24 cellular contexts compared by ENCODE assay signal in genomic region chr3:193673845-193674244, GRCh38.
A peak's percentile ranks its signal among the peaks of the same experiment; 100 is the strongest.
DNase-seq lines count a peak whose midpoint lies in the region; ATAC-seq, FAIRE-seq and TF ChIP-seq lines count a peak whose summit lies in the region.
"Had no signal": no experiment of that assay in that cellular context is flagged by ENCODE, and none has a peak within 500 bp of the region (broad histone marks: within the 10 kb centered on the region; RNA-seq: fewer than 3 reads in every experiment).

No MANE protein-coding gene starts in this region.

- H3F3A ChIP-seq in neural progenitor cell (ENCODE audit: low read depth): peaks cover 27% of the 10 kb centered on the region

- no peak overlapping the region for H3K9ac ChIP-seq in neural progenitor cell
- H3K9ac ChIP-seq: BLaER1 had no signal

- H3K4me1 Mint-ChIP-seq in neural progenitor cell (peaks cover 15% of the 10 kb centered on the region), immature natural killer cell (no peaks in the 10 kb centered on the region)
- H3K4me1 Mint-ChIP-seq: activated CD4-positive, alpha-beta T cell treated with anti-CD3 and anti-CD28 coated beads, Interleukin-2, amount 10 ng/mL, durations not matched to agents 7 days and 5 days had no signal

- no peak for FAIRE-seq in frontal cortex (lab: Jason Lieb, UNC)
- FAIRE-seq: G401.6 had no signal

- H3K9me3 Mint-ChIP-seq in neural progenitor cell: no peaks in the 10 kb centered on the region
- no peaks in the 10 kb centered on the region for H3K9me3 Mint-ChIP-seq in immature natural killer cell
- H3K9me3 Mint-ChIP-seq: activated CD4-positive, alpha-beta T cell treated with anti-CD3 and anti-CD28 coated beads, Interleukin-2, amount 10 ng/mL, durations not matched to agents 7 days and 5 days; activated naive CD8-positive, alpha-beta T cell treated with anti-CD3 and anti-CD28 coated beads, Interleukin-2, amount 50 U/mL, for 24 hours; IgD-negative memory B cell had no signal

- H3K4me3 Mint-ChIP-seq in neural progenitor cell: no peak overlapping the region
- no peak overlapping the region for H3K4me3 Mint-ChIP-seq in immature natural killer cell
- H3K4me3 Mint-ChIP-seq: activated CD4-positive, alpha-beta T cell treated with anti-CD3 and anti-CD28 coated beads, Interleukin-2, amount 10 ng/mL, durations not matched to agents 7 days and 5 days; activated naive CD8-positive, alpha-beta T cell treated with anti-CD3 and anti-CD28 coated beads, Interleukin-2, amount 50 U/mL, for 24 hours; IgD-negative memory B cell had no signal

- DNase-seq in SHP77 (lab: John Stamatoyannopoulos, UW) (peak; percentile 5 to 47), SHP77 treated with DMSO at 0.1 percent for 48 hours (lab: John Stamatoyannopoulos, UW) (no peak), frontal cortex (ENCODE audit: low spot score in 2 of 2) (peak; percentile 4 to 17), neural progenitor cell (ENCODE audit: low spot score) (peak; percentile 91), LoVo (ENCODE audit: low spot score) (no peak), immature natural killer cell (no peak)
- DNase-seq: activated CD4-positive, alpha-beta T cell treated with anti-CD3 and anti-CD28 coated beads, Interleukin-2, amount 10 ng/mL, durations not matched to agents 7 days and 5 days; activated CD8-positive, alpha-beta memory T cell treated with anti-CD3 and anti-CD28 coated beads, Interleukin-2, amount 50 U/mL, for 4 hours; activated effector memory CD4-positive, alpha-beta T cell treated with Interleukin-2 at 50 U/mL for 16 hours; activated naive CD8-positive, alpha-beta T cell treated with anti-CD3 and anti-CD28 coated beads, Interleukin-2, amount 50 U/mL, for 24 hours; DMS 273 treated with DMSO at 0.1 percent for 48 hours; erythroblast; gastrocnemius medialis; MM.1S; NCI-H146; NCI-H226; stimulated activated CD4-positive, alpha-beta T cell treated with anti-CD3 and anti-CD28 coated beads, Interleukin-2, amount 100 ng/mL, for 48 hours; stomach had no signal

- H3K27ac Mint-ChIP-seq in neural progenitor cell (no peak overlapping the region), immature natural killer cell (peak overlapping the region in 1 of 6 donors; percentile 39)
- H3K27ac Mint-ChIP-seq: activated CD4-positive, alpha-beta T cell treated with anti-CD3 and anti-CD28 coated beads, Interleukin-2, amount 10 ng/mL, durations not matched to agents 7 days and 5 days; activated naive CD8-positive, alpha-beta T cell treated with anti-CD3 and anti-CD28 coated beads, Interleukin-2, amount 50 U/mL, for 24 hours; IgD-negative memory B cell had no signal

- H3K27me3 Mint-ChIP-seq in neural progenitor cell (ENCODE audit: insufficient read depth, low read depth): peaks cover 5% of the 10 kb centered on the region
- peaks cover 0 to 3% (median 0%) of the 10 kb centered on the region in 3 donors for H3K27me3 Mint-ChIP-seq in immature natural killer cell (ENCODE audit: low read depth in 3 of 3)
- H3K27me3 Mint-ChIP-seq: activated CD4-positive, alpha-beta T cell treated with anti-CD3 and anti-CD28 coated beads, Interleukin-2, amount 10 ng/mL, durations not matched to agents 7 days and 5 days; activated naive CD8-positive, alpha-beta T cell treated with anti-CD3 and anti-CD28 coated beads, Interleukin-2, amount 50 U/mL, for 24 hours; IgD-negative memory B cell had no signal

- H3K4me1 ChIP-seq in neural progenitor cell: peaks cover 36% of the 10 kb centered on the region
- H3K4me1 ChIP-seq: BLaER1, gastrocnemius medialis, stomach had no signal

- no peak overlapping the region for H3K27ac ChIP-seq in neural progenitor cell
- H3K27ac ChIP-seq: BLaER1, gastrocnemius medialis, RWPE1, stomach had no signal

- H3K36me3 Mint-ChIP-seq in neural progenitor cell (peaks cover 20% of the 10 kb centered on the region), immature natural killer cell (peaks cover 8 to 46% (median 25%) of the 10 kb centered on the region in 3 donors)

- H3K27me3 ChIP-seq in neural progenitor cell: no peaks in the 10 kb centered on the region
- H3K27me3 ChIP-seq: BLaER1, gastrocnemius medialis, stomach had no signal

- ATAC-seq in GM19023 (IDR thresholded peaks at IDR 0.05; ENCODE audit: unreplicated experiment) (no peak), HG03097 (IDR thresholded peaks at IDR 0.05; ENCODE audit: low FRiP score, unreplicated experiment) (no peak)
- ATAC-seq: activated naive CD8-positive, alpha-beta T cell treated with anti-CD3 and anti-CD28 coated beads, Interleukin-2, amount 50 U/mL, for 24 hours; gastrocnemius medialis had no signal

- peak; percentile 64 for TF ChIP-seq CTCF in neural progenitor cell (IDR thresholded peaks at IDR 0.05)

- H3K4me3 ChIP-seq in neural progenitor cell: no peak overlapping the region
- H3K4me3 ChIP-seq: BLaER1, gastrocnemius medialis, stomach had no signal

- H3K36me3 ChIP-seq in neural progenitor cell: no peaks in the 10 kb centered on the region

- H3K79me2 ChIP-seq in neural progenitor cell (ENCODE audit: low read depth): no peaks in the 10 kb centered on the region

- peak overlapping the region; percentile 44 for H3K4me2 ChIP-seq in neural progenitor cell
- H3K4me2 ChIP-seq: BLaER1 had no signal

- H3K9me3 ChIP-seq in neural progenitor cell (ENCODE audit: low read depth): no peaks in the 10 kb centered on the region
- H3K9me3 ChIP-seq: BLaER1, gastrocnemius medialis, stomach had no signal

- no peak overlapping the region for H2AFZ ChIP-seq in neural progenitor cell (replicated peaks)

- no peaks in the 10 kb centered on the region for H4K20me1 ChIP-seq in neural progenitor cell (ENCODE audit: low read depth)
- H4K20me1 ChIP-seq: BLaER1 had no signal

Comparison
In these comparisons a context has a peak if more than half of its experiments do, and no peak if none do; other contexts are left out.
1. DNase-seq: peak in SHP77 (2 of 2), frontal cortex (2 of 2) and neural progenitor cell (single experiment); none in SHP77 treated with DMSO at 0.1 percent for 48 hours (single experiment), LoVo (single experiment) and immature natural killer cell (0 of 3).